ENCODE assay signal across 20 cellular contexts in genomic region chr9:133962341-133962740, GRCh38.
"Had no signal": no experiment of that assay in that cellular context is flagged by ENCODE, and none has a peak within 500 bp of the region (broad histone marks: within the 10 kb centered on the region; RNA-seq: fewer than 3 reads in every experiment).

No MANE protein-coding gene starts in this region.

- H3K36me3 ChIP-seq: cardiac muscle cell, thoracic aorta, upper lobe of right lung had no signal

- H3K36me3 Mint-ChIP-seq: activated CD8-positive, alpha-beta memory T cell treated with anti-CD3 and anti-CD28 coated beads, Interleukin-2, amount 10 ng/mL, durations not matched to agents 7 days and 5 days; activated naive CD8-positive, alpha-beta T cell treated with anti-CD3 and anti-CD28 coated beads for 36 hours had no signal

- DNase-seq: activated CD4-positive, alpha-beta memory T cell treated with anti-CD3 and anti-CD28 coated beads, Interleukin-2, amount 10 ng/mL, durations not matched to agents 7 days and 5 days; activated CD4-positive, alpha-beta T cell treated with anti-CD3 and anti-CD28 coated beads for 36 hours; activated CD8-positive, alpha-beta memory T cell treated with anti-CD3 and anti-CD28 coated beads, Interleukin-2, amount 10 ng/mL, durations not matched to agents 7 days and 5 days; activated naive CD4-positive, alpha-beta T cell; activated naive CD8-positive, alpha-beta T cell treated with anti-CD3 and anti-CD28 coated beads for 36 hours; activated T-cell treated with anti-CD3 and anti-CD28 coated beads, Interleukin-2, amount 50 U/mL, for 1 hour; amniotic stem cell; dorsolateral prefrontal cortex; hippocampal formation; mammary epithelial cell; retina; stimulated activated CD4-positive, alpha-beta T cell treated with anti-CD3 and anti-CD28 coated beads, Interleukin-4, amount 100 ng/mL, for 1 hour; upper lobe of right lung had no signal

- ATAC-seq: activated CD4-positive, alpha-beta T cell treated with anti-CD3 and anti-CD28 coated beads for 36 hours; activated CD8-positive, alpha-beta memory T cell treated with anti-CD3 and anti-CD28 coated beads, Interleukin-2, amount 10 ng/mL, durations not matched to agents 7 days and 5 days; activated T-helper 17 cell treated with anti-CD3 and anti-CD28 coated beads, Interleukin-2, amount 50 U/mL, for 72 hours; upper lobe of right lung; WTC11 had no signal

- H3K9me3 ChIP-seq: thoracic aorta had no signal

- H3K4me1 Mint-ChIP-seq: activated CD4-positive, alpha-beta memory T cell treated with anti-CD3 and anti-CD28 coated beads, Interleukin-2, amount 10 ng/mL, durations not matched to agents 7 days and 5 days; activated CD8-positive, alpha-beta memory T cell treated with anti-CD3 and anti-CD28 coated beads, Interleukin-2, amount 10 ng/mL, durations not matched to agents 7 days and 5 days; activated naive CD8-positive, alpha-beta T cell treated with anti-CD3 and anti-CD28 coated beads for 36 hours had no signal

- H3K4me3 Mint-ChIP-seq: activated CD4-positive, alpha-beta memory T cell treated with anti-CD3 and anti-CD28 coated beads, Interleukin-2, amount 10 ng/mL, durations not matched to agents 7 days and 5 days; activated CD4-positive, alpha-beta T cell treated with anti-CD3 and anti-CD28 coated beads for 36 hours; activated CD8-positive, alpha-beta memory T cell treated with anti-CD3 and anti-CD28 coated beads, Interleukin-2, amount 10 ng/mL, durations not matched to agents 7 days and 5 days; activated naive CD8-positive, alpha-beta T cell treated with anti-CD3 and anti-CD28 coated beads for 36 hours; activated T-helper 17 cell treated with anti-CD3 and anti-CD28 coated beads, Interleukin-2, amount 50 U/mL, for 72 hours; T-helper 2 cell treated with Interferon-gamma antibody and Interleukin-4, amounts not matched to agents 5 μg/mL and 100 μg/mL, for 36 hours; WTC11 had no signal

- H3K4me3 ChIP-seq: cardiac muscle cell, dorsolateral prefrontal cortex, thoracic aorta, upper lobe of right lung had no signal

- H3K27me3 ChIP-seq: cardiac muscle cell, dorsolateral prefrontal cortex, upper lobe of right lung had no signal

- H3K27me3 Mint-ChIP-seq: activated CD4-positive, alpha-beta memory T cell treated with anti-CD3 and anti-CD28 coated beads, Interleukin-2, amount 10 ng/mL, durations not matched to agents 7 days and 5 days; activated CD4-positive, alpha-beta T cell treated with anti-CD3 and anti-CD28 coated beads for 36 hours; activated CD8-positive, alpha-beta memory T cell treated with anti-CD3 and anti-CD28 coated beads, Interleukin-2, amount 10 ng/mL, durations not matched to agents 7 days and 5 days; activated T-helper 17 cell treated with anti-CD3 and anti-CD28 coated beads, Interleukin-2, amount 50 U/mL, for 72 hours had no signal

- FAIRE-seq: islet of Langerhans, TTC549 had no signal

- H3K27ac ChIP-seq: cardiac muscle cell, dorsolateral prefrontal cortex, thoracic aorta, upper lobe of right lung had no signal

- H3K27ac Mint-ChIP-seq: activated CD4-positive, alpha-beta memory T cell treated with anti-CD3 and anti-CD28 coated beads, Interleukin-2, amount 10 ng/mL, durations not matched to agents 7 days and 5 days; activated CD4-positive, alpha-beta T cell treated with anti-CD3 and anti-CD28 coated beads for 36 hours; activated CD8-positive, alpha-beta memory T cell treated with anti-CD3 and anti-CD28 coated beads, Interleukin-2, amount 10 ng/mL, durations not matched to agents 7 days and 5 days; activated naive CD8-positive, alpha-beta T cell treated with anti-CD3 and anti-CD28 coated beads for 36 hours; activated T-helper 17 cell treated with anti-CD3 and anti-CD28 coated beads, Interleukin-2, amount 50 U/mL, for 72 hours; T-helper 2 cell treated with Interferon-gamma antibody and Interleukin-4, amounts not matched to agents 5 μg/mL and 100 μg/mL, for 36 hours; WTC11 had no signal
